Comparison of ENCODE assay signal across 1 cellular context in genomic region chr17:19860647-19861177, GRCh38. TPM values are rescaled to one million over a fixed set of nuclear protein-coding genes. Genes with fewer than 3 reads are reported as not detected.
"Had no signal": no experiment of that assay in that cellular context is flagged by ENCODE, and none has a peak within 500 bp of the region (broad histone marks: within the 10 kb centered on the region; RNA-seq: fewer than 3 reads in every experiment).

No MANE protein-coding gene starts in this region.

RNA-seq across cellular contexts. Expression of gene ULK2, which starts 7.0 kb away (rescaled TPM):
- total RNA-seq: HepG2 had no signal
